In genomic region chrX:30309139-30309571, GRCh38 we compare ENCODE assay signal across 2 cellular contexts.
TF ChIP-seq lines count a peak whose summit lies in the region.

TSS of gene NR0B1 (minus strand) at chrX:30309390. CDS start at chrX:30309363, 27 bp downstream.

TF ChIP-seq in HEK293, 187 proteins besides CTCF, POLR2A, EP300 and RAD21 (continued from another document):
- TF ChIP-seq ZNF645 (tag by site-specific recombination; IDR thresholded peaks at IDR 0.05) (no peak), MEIS1 (CRISPR knock-in tag; IDR thresholded peaks at IDR 0.05; ENCODE audit: borderline replicate concordance) (no peak), ZNF362 (tag by site-specific recombination; IDR thresholded peaks at IDR 0.05) (no peak), ZNF707 (tag by site-specific recombination; IDR thresholded peaks at IDR 0.05) (no peak), ZNF404 (tag by site-specific recombination; IDR thresholded peaks at IDR 0.05) (no peak), ZNF239 (tag by site-specific recombination; IDR thresholded peaks at IDR 0.05) (no peak), ZSCAN18 (tag by site-specific recombination; IDR thresholded peaks at IDR 0.05) (no peak), ZNF624 (tag by site-specific recombination; IDR thresholded peaks at IDR 0.05) (no peak), WT1 (tag by site-specific recombination; IDR thresholded peaks at IDR 0.05) (no peak)

TF ChIP-seq in SK-N-SH, 30 proteins besides CTCF, POLR2A, EP300 and RAD21 (continued from another document):
- TF ChIP-seq REST (IDR thresholded peaks at IDR 0.05; ENCODE audit: low read depth, low read length) (no peak), MAX (IDR thresholded peaks at IDR 0.05; ENCODE audit: low read depth) (no peak), RFX5 (IDR thresholded peaks at IDR 0.05; ENCODE audit: low read length) (no peak), MEF2A (IDR thresholded peaks at IDR 0.05; ENCODE audit: borderline replicate concordance, low read depth) (no peak), YY1 (IDR thresholded peaks at IDR 0.05; ENCODE audit: low read depth) (no peak), SIN3A (IDR thresholded peaks at IDR 0.05; ENCODE audit: borderline replicate concordance, low read depth, low read length) (no peak)
